In the genomic region with DNA sequence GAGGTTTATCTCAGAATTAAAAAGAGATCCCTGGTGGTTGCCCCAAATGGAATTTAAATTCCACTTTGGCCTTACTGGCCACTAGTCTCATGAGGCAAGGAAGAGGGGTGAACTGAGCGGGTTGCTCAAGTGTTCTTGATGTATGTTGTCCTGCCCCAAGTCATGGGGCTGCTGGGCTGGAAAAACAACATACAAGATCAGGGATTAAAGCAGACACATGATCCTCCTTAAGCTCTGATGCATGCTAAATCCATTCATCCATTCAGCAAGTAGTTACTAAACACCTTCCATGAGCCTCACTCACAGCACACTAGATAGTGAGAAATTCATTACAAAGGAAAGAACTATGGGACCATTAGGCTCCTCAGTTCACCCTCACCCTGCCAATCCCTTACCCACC, we compare ENCODE assay signal across 18 cellular contexts.
DNase-seq lines count a peak whose midpoint lies in the region; ATAC-seq and TF ChIP-seq lines count a peak whose summit lies in the region.
"Had no signal": no experiment of that assay in that cellular context is flagged by ENCODE, and none has a peak within 500 bp of the region (broad histone marks: within the 10 kb centered on the region; RNA-seq: fewer than 3 reads in every experiment).

No MANE protein-coding gene starts in this region.

- ATAC-seq in HG03159 (IDR thresholded peaks at IDR 0.05; ENCODE audit: unreplicated experiment), result no peak
- no peak for ATAC-seq in HG03097 (IDR thresholded peaks at IDR 0.05; ENCODE audit: low FRiP score, unreplicated experiment)
- ATAC-seq in HG02885 (IDR thresholded peaks at IDR 0.05; ENCODE audit: poor library complexity, unreplicated experiment), result no peak

- peak overlapping the region; percentile 33 to 86 (median 71) for H3K27ac Mint-ChIP-seq in nephron
- H3K27ac Mint-ChIP-seq: B cell had no signal

- H3K27me3 Mint-ChIP-seq in nephron (ENCODE audit: low read depth), result no peaks in the 10 kb centered on the region

- DNase-seq in NCI-H2171 treated with DMSO at 0.1 percent for 48 hours (lab: John Stamatoyannopoulos, UW), result peak; percentile 2
- no peak for DNase-seq in NCI-H2171 (lab: John Stamatoyannopoulos, UW)
- peak; percentile 63 for DNase-seq in epithelial cell of esophagus (ENCODE audit: low read depth)
- no peak for DNase-seq in lower leg skin (ENCODE audit: low spot score in 2 of 2)
- DNase-seq: 8988T; EL; MV-4-11; NCI-H1417 treated with DMSO at 0.1 percent for 48 hours; NCI-H187 treated with DMSO at 0.1 percent for 48 hours; NCI-H446 treated with DMSO at 0.1 percent for 48 hours; NCI-H69; NK-92 treated with Interleukin-12 subunit alpha and Interleukin-12 subunit beta, amount 100 ng/mL, for 24 hours; Peyer's patch had no signal

- WGBS in lower leg skin, 2 donors, result 83 to 90% methylated on average over 1 of the region's 1 CpG

- no peak for TF ChIP-seq POLR2A in lower leg skin (IDR thresholded peaks at IDR 0.05)

- peaks cover 7% of the 10 kb centered on the region for H3K36me3 Mint-ChIP-seq in nephron (ENCODE audit: low read depth)

- H3K4me3 Mint-ChIP-seq in nephron, result no peak overlapping the region
- H3K4me3 Mint-ChIP-seq: B cell had no signal

- intact Hi-C loops in lower leg skin (cut with DNase I; ENCODE audit: low total_unique reads), result no loop called here

- TF ChIP-seq CTCF in epithelial cell of esophagus (IDR thresholded peaks at IDR 0.05; ENCODE audit: insufficient read depth, low read depth, low read length, missing control alignments) (no peak), nephron (IDR thresholded peaks at IDR 0.05; ENCODE audit: unreplicated experiment in 3 of 3) (no peak), lower leg skin (IDR thresholded peaks at IDR 0.05) (no peak)

- peaks cover 37% of the 10 kb centered on the region for H3K9me3 Mint-ChIP-seq in nephron

- H3K4me3 ChIP-seq in epithelial cell of esophagus (ENCODE audit: low read length) (no peak overlapping the region), lower leg skin (ENCODE audit: low read depth, poor library complexity, severe bottlenecking) (no peak overlapping the region)
- H3K4me3 ChIP-seq: Peyer's patch had no signal

- H3K4me1 Mint-ChIP-seq in nephron, result peaks cover 8% of the 10 kb centered on the region

Comparison
In these comparisons a context has a peak if more than half of its experiments do, and no peak if none do; other contexts are left out.
1. DNase-seq: peak in NCI-H2171 treated with DMSO at 0.1 percent for 48 hours (single experiment) and epithelial cell of esophagus (single experiment); none in NCI-H2171 (single experiment) and lower leg skin (0 of 2).